In genomic region chr9:137307255-137308101, GRCh38 we compare ENCODE assay signal across 1 cellular context.
TF ChIP-seq lines count a peak whose summit lies in the region.

No MANE protein-coding gene starts in this region.

TF ChIP-seq in GM23338, 12 proteins besides CTCF, POLR2A, EP300 and RAD21 (continued from another document):
- TF ChIP-seq ZNF462 (CRISPR knock-in tag; IDR thresholded peaks at IDR 0.05) (no peak), EZH2 (IDR thresholded peaks at IDR 0.05; ENCODE audit: low read depth, unreplicated experiment) (no peak), REST (IDR thresholded peaks at IDR 0.05; ENCODE audit: unreplicated experiment) (no peak), ETS1 (IDR thresholded peaks at IDR 0.05) (no peak)
